ENCODE assay signal across 14 cellular contexts in genomic region chr1:3190256-3191041, GRCh38.
"Had no signal": no experiment of that assay in that cellular context is flagged by ENCODE, and none has a peak within 500 bp of the region (broad histone marks: within the 10 kb centered on the region; RNA-seq: fewer than 3 reads in every experiment).

No MANE protein-coding gene starts in this region.

- H3K36me3 Mint-ChIP-seq: activated naive CD4-positive, alpha-beta T cell treated with anti-CD3 and anti-CD28 coated beads, Interleukin-2, amount 50 U/mL, for 24 hours; natural killer cell had no signal

- H3K27ac ChIP-seq: esophagus squamous epithelium, suprapubic skin, vagina had no signal

- H3K27ac Mint-ChIP-seq: activated naive CD4-positive, alpha-beta T cell treated with anti-CD3 and anti-CD28 coated beads, Interleukin-2, amount 50 U/mL, for 24 hours; natural killer cell; T-helper 1 cell treated with Interleukin-12 subunit alpha and Interleukin-12 subunit beta and Interleukin-4 antibody, amounts not matched to agents 30 μg/mL and 1 μg/mL, for 36 hours had no signal

- H3K27me3 ChIP-seq: vagina had no signal

- FAIRE-seq: bronchial epithelial cell, TTC549 had no signal

- DNase-seq: activated T-cell treated with anti-CD3 and anti-CD28 coated beads, Interleukin-2, amount 50 U/mL, for 1 hour; esophagus squamous epithelium; foreskin fibroblast; natural killer cell; occipital lobe; stimulated activated CD4-positive, alpha-beta T cell treated with anti-CD3 and anti-CD28 coated beads, Interleukin-12 subunit alpha, Interleukin-12 subunit beta, amount 100 ng/mL, for 4 hours; stimulated activated naive CD4-positive, alpha-beta T cell treated with Interleukin-2 at 50 U/mL for 16 hours had no signal

- H3K4me3 Mint-ChIP-seq: activated naive CD4-positive, alpha-beta T cell treated with anti-CD3 and anti-CD28 coated beads, Interleukin-2, amount 50 U/mL, for 24 hours; natural killer cell; T-helper 1 cell treated with Interleukin-12 subunit alpha and Interleukin-12 subunit beta and Interleukin-4 antibody, amounts not matched to agents 30 μg/mL and 1 μg/mL, for 36 hours had no signal

- H3K36me3 ChIP-seq: esophagus squamous epithelium, suprapubic skin, vagina had no signal

- ATAC-seq: activated CD4-positive, CD25-positive, alpha-beta regulatory T cell treated with anti-CD3 and anti-CD28 coated beads, Interleukin-2, amount 50 U/mL, for 24 hours; natural killer cell had no signal

- H3K4me3 ChIP-seq: esophagus squamous epithelium, suprapubic skin, vagina had no signal

- H3K9me3 Mint-ChIP-seq: activated naive CD4-positive, alpha-beta T cell treated with anti-CD3 and anti-CD28 coated beads, Interleukin-2, amount 50 U/mL, for 24 hours; natural killer cell; T-helper 1 cell treated with Interleukin-12 subunit alpha and Interleukin-12 subunit beta and Interleukin-4 antibody, amounts not matched to agents 30 μg/mL and 1 μg/mL, for 36 hours had no signal

- H3K4me1 Mint-ChIP-seq: activated naive CD4-positive, alpha-beta T cell treated with anti-CD3 and anti-CD28 coated beads, Interleukin-2, amount 50 U/mL, for 24 hours; natural killer cell had no signal

- H3K4me1 ChIP-seq: vagina had no signal

- H3K9me3 ChIP-seq: esophagus squamous epithelium, suprapubic skin, vagina had no signal
